ENCODE assay signal across 22 cellular contexts in the genomic region with DNA sequence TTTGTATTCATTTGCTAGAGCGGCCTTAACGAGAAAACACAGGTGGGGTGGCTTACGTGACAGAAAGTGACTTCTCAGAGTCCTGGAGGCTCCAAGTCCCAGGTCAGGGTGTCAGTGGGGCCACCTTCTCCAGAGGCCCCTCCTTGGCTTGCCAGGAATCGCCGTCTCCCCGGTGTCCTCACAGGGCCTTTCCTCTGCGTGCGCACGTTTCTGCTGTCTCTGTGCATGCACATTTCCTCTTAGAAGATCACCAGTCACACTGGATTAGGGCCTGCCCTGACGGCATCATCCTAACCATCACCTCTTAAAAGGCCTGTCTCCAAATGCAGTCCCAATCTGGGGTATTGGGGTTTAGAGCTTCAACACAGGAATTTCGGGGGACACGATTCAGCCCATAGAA.
"Had no signal": no experiment of that assay in that cellular context is flagged by ENCODE, and none has a peak within 500 bp of the region (broad histone marks: within the 10 kb centered on the region; RNA-seq: fewer than 3 reads in every experiment).

No MANE protein-coding gene starts in this region.

- H3K27ac ChIP-seq: HL-60, KMS-11, SJCRH30 had no signal

- H3K4me3 ChIP-seq: K562, SJCRH30 had no signal

- H3K27me3 ChIP-seq: SJCRH30 had no signal

- DNase-seq: Kasumi-1, MM.1S, NCI-H1092 treated with DMSO at 0.1 percent for 48 hours, NCI-H1436, NCI-H1694, NCI-H1930, NCI-H2081, NCI-H2107, NCI-H2227 treated with DMSO at 0.1 percent for 48 hours, NCI-H524, NCI-H526 treated with DMSO at 0.1 percent for 48 hours, NCI-H774, PC-3, SHP77 treated with DMSO at 0.1 percent for 48 hours, SJCRH30 had no signal

- H3K36me3 Mint-ChIP-seq: IgD-negative memory B cell had no signal

- ATAC-seq: K562, Panc1, PC-3, Right ventricle myocardium inferior, SK-N-SH treated with all-trans-retinoic acid at 6 μM for 48 hours had no signal

- H3K9me3 ChIP-seq: SJCRH30 had no signal

- H3K4me3 Mint-ChIP-seq: IgD-negative memory B cell had no signal

- H3K36me3 ChIP-seq: SJCRH30 had no signal

- H3K4me1 Mint-ChIP-seq: IgD-negative memory B cell had no signal
